Comparison of ENCODE assay signal across 11 cellular contexts in genomic region chr10:79020605-79021004, GRCh38.
"Had no signal": no experiment of that assay in that cellular context is flagged by ENCODE, and none has a peak within 500 bp of the region (broad histone marks: within the 10 kb centered on the region; RNA-seq: fewer than 3 reads in every experiment).

No MANE protein-coding gene starts in this region.

- FAIRE-seq: endothelial cell of umbilical vein, frontal cortex had no signal

- DNase-seq: activated CD4-positive, alpha-beta memory T cell treated with anti-CD3 and anti-CD28 coated beads for 36 hours; activated CD4-positive, alpha-beta T cell treated with anti-CD3 and anti-CD28 coated beads for 1 hour; activated CD8-positive, alpha-beta memory T cell treated with anti-CD3 and anti-CD28 coated beads, Interleukin-2, amount 10 ng/mL, durations not matched to agents 7 days and 5 days; activated T-cell treated with anti-CD3 and anti-CD28 coated beads, Interleukin-2, amount 50 U/mL, for 1 hour; cortex of kidney; effector CD4-positive, alpha-beta T cell; stimulated activated CD4-positive, alpha-beta T cell treated with anti-CD3 and anti-CD28 coated beads, Interleukin-2, amount 100 ng/mL, for 24 hours had no signal

- ATAC-seq: activated CD8-positive, alpha-beta memory T cell treated with anti-CD3 and anti-CD28 coated beads, Interleukin-2, amount 10 ng/mL, durations not matched to agents 7 days and 5 days; natural killer cell treated with Interleukin-12 subunit alpha and Interleukin-12 subunit beta and Interleukin-15 and Interleukin-18, amount 100 ng/mL, for 72 hours; SK-N-SH treated with all-trans-retinoic acid at 6 μM for 48 hours had no signal
